In the genomic region with DNA sequence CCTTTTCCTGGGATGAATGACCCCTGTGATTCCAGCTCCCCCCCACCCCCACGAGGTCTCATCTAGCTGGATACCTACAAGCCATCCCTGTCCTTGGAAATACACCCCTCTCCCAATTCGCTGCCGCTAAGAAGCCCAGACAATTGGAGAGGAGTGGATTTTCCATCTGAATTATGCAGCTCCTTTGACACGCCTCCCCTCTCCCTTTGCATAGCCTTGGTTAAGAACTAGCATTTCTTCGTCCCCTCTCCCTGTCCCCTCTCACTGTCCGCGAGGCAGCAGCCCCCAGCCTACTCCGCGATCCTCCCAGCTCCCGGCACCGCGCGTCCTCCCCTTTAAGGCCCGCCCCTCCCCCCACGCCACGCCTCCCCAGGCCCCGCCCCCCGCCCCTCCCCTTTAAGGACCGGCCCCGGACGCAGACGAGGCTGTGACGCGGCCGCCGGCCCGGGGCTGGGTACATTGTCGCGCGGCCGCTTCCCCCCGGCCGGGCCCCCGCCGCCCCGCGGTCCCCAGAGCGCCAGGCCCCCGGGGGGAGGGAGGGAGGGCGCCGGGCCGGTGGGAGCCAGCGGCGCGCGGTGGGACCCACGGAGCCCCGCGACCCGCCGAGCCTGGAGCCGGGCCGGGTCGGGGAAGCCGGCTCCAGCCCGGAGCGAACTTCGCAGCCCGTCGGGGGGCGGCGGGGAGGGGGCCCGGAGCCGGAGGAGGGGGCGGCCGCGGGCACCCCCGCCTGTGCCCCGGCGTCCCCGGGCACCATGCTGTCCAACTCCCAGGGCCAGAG, we compare ENCODE assay signal across 8 cellular contexts. TPM values are rescaled to one million over a fixed set of nuclear protein-coding genes. Genes with fewer than 3 reads are reported as not detected.
A peak's percentile ranks its signal among the peaks of the same experiment; 100 is the strongest.
DNase-seq lines count a peak whose midpoint lies in the region; ATAC-seq and TF ChIP-seq lines count a peak whose summit lies in the region.

A gene (plus strand): TSS at position 428 of the 778 bp plus-strand sequence. CDS start 325 bp downstream, at position 753.

- TF ChIP-seq CTCF in LNCaP clone FGC (IDR thresholded peaks at IDR 0.05; ENCODE audit: control insufficient read depth, extremely low read depth, insufficient read depth) = no peak
- no peak for TF ChIP-seq CTCF in psoas muscle (IDR thresholded peaks at IDR 0.05)

- DNase-seq in CD4-positive, CD25-positive, alpha-beta regulatory T cell = peak; percentile 72 to 79 (median 73)
- DNase-seq in LNCaP clone FGC (ENCODE audit: low read depth) = no peak
- DNase-seq in amniotic stem cell (lab: John Stamatoyannopoulos, UW) = peak; percentile 57
- peak; percentile 91 for DNase-seq in left ventricle myocardium superior
- peak; percentile 86 to 90 for DNase-seq in psoas muscle

- H3K36me3 Mint-ChIP-seq in CD4-positive, CD25-positive, alpha-beta regulatory T cell = no peaks in the 10 kb centered on the region
- H3K36me3 Mint-ChIP-seq in T-helper 1 cell treated with Interleukin-12 subunit alpha and Interleukin-12 subunit beta and Interleukin-4 antibody, amounts not matched to agents 30 μg/mL and 1 μg/mL, for 36 hours (ENCODE audit: low read depth) = peaks cover 5% of the 10 kb centered on the region

- H3K4me3 ChIP-seq in CD4-positive, CD25-positive, alpha-beta regulatory T cell (ENCODE audit: low read depth, low read length) = peak within 1 kb of the TSS; percentile 92
- peak within 1 kb of the TSS; percentile 70 for H3K4me3 ChIP-seq in LNCaP clone FGC (ENCODE audit: low read depth, low read length)
- peak within 1 kb of the TSS; percentile 96 for H3K4me3 ChIP-seq in psoas muscle
- H3K4me3 ChIP-seq in urinary bladder (ENCODE audit: low read depth, low read length) = peak within 1 kb of the TSS; percentile 98

- H3K27ac Mint-ChIP-seq in CD4-positive, CD25-positive, alpha-beta regulatory T cell = peak within 1 kb of the TSS; percentile 91 to 99 (median 96)
- H3K27ac Mint-ChIP-seq in T-helper 1 cell treated with Interleukin-12 subunit alpha and Interleukin-12 subunit beta and Interleukin-4 antibody, amounts not matched to agents 30 μg/mL and 1 μg/mL, for 36 hours = peak within 1 kb of the TSS; percentile 96

- peak within 1 kb of the TSS; percentile 83 for H3K27ac ChIP-seq in CD4-positive, CD25-positive, alpha-beta regulatory T cell (ENCODE audit: insufficient read depth, low read length, poor library complexity, severe bottlenecking)
- H3K27ac ChIP-seq in psoas muscle (peak within 1 kb of the TSS; percentile 98), urinary bladder (ENCODE audit: low read depth) (peak within 1 kb of the TSS; percentile 99)

- no peaks in the 10 kb centered on the region for H3K9me3 ChIP-seq in CD4-positive, CD25-positive, alpha-beta regulatory T cell (ENCODE audit: control insufficient read depth in 2 of 2, low read length in 2 of 2)
- H3K9me3 ChIP-seq in psoas muscle = no peaks in the 10 kb centered on the region

- H3K27me3 ChIP-seq in CD4-positive, CD25-positive, alpha-beta regulatory T cell (ENCODE audit: control insufficient read depth, insufficient read depth, low read length) = no peaks in the 10 kb centered on the region
- no peaks in the 10 kb centered on the region for H3K27me3 ChIP-seq in psoas muscle (ENCODE audit: insufficient read depth in 3 of 3, low read length in 2 of 3)

- peaks cover 2% of the 10 kb centered on the region for H3K36me3 ChIP-seq in CD4-positive, CD25-positive, alpha-beta regulatory T cell (ENCODE audit: control insufficient read depth, insufficient read depth, low read length)
- H3K36me3 ChIP-seq in psoas muscle (ENCODE audit: insufficient read depth in 1 of 2, low read depth in 1 of 2) = peaks cover 0 to 4% of the 10 kb centered on the region in 2 donors
- H3K36me3 ChIP-seq in urinary bladder (ENCODE audit: insufficient read depth) = no peaks in the 10 kb centered on the region

- intact Hi-C loops in left ventricle myocardium superior (cut with micrococcal nuclease) (no loop called here), psoas muscle (cut with DNase I) (loop anchor here in 1 of 2 donors (5.0 kb wide), 1 partner anchor 38 kb away; no protein-coding TSS in a partner anchor)

- H3K4me1 ChIP-seq in CD4-positive, CD25-positive, alpha-beta regulatory T cell (ENCODE audit: control insufficient read depth, insufficient read depth, low read length, poor library complexity, severe bottlenecking) = peaks cover 31% of the 10 kb centered on the region
- H3K4me1 ChIP-seq in psoas muscle (peaks cover 40% of the 10 kb centered on the region), urinary bladder (ENCODE audit: insufficient read depth) (peaks cover 2% of the 10 kb centered on the region)

- no peaks in the 10 kb centered on the region for H3K9me3 Mint-ChIP-seq in CD4-positive, CD25-positive, alpha-beta regulatory T cell
- H3K9me3 Mint-ChIP-seq in T-helper 1 cell treated with Interleukin-12 subunit alpha and Interleukin-12 subunit beta and Interleukin-4 antibody, amounts not matched to agents 30 μg/mL and 1 μg/mL, for 36 hours = no peaks in the 10 kb centered on the region

- peak within 1 kb of the TSS; percentile 93 to 100 (median 98) for H3K4me3 Mint-ChIP-seq in CD4-positive, CD25-positive, alpha-beta regulatory T cell
- peak within 1 kb of the TSS; percentile 98 for H3K4me3 Mint-ChIP-seq in T-helper 1 cell treated with Interleukin-12 subunit alpha and Interleukin-12 subunit beta and Interleukin-4 antibody, amounts not matched to agents 30 μg/mL and 1 μg/mL, for 36 hours

- peaks cover 5% of the 10 kb centered on the region for H3K27me3 Mint-ChIP-seq in CD4-positive, CD25-positive, alpha-beta regulatory T cell
- H3K27me3 Mint-ChIP-seq in T-helper 1 cell treated with Interleukin-12 subunit alpha and Interleukin-12 subunit beta and Interleukin-4 antibody, amounts not matched to agents 30 μg/mL and 1 μg/mL, for 36 hours (ENCODE audit: low read depth) = peaks cover 8% of the 10 kb centered on the region

- peak; percentile 79 to 82 for ATAC-seq in CD4-positive, CD25-positive, alpha-beta regulatory T cell (ENCODE audit: low read depth in 2 of 2)
- ATAC-seq in GM19463 (IDR thresholded peaks at IDR 0.05; ENCODE audit: unreplicated experiment) (peak; percentile 45), left ventricle myocardium superior (peak; percentile 77), psoas muscle (peak; percentile 78 to 83 (median 80))

- H3K4me1 Mint-ChIP-seq in CD4-positive, CD25-positive, alpha-beta regulatory T cell = peaks cover 15 to 42% (median 36%) of the 10 kb centered on the region in 4 donors
- H3K4me1 Mint-ChIP-seq in T-helper 1 cell treated with Interleukin-12 subunit alpha and Interleukin-12 subunit beta and Interleukin-4 antibody, amounts not matched to agents 30 μg/mL and 1 μg/mL, for 36 hours (ENCODE audit: low read depth) = peaks cover 42% of the 10 kb centered on the region

- 1% methylated on average over 24 to 70 of the region's 71 CpGs for WGBS in psoas muscle, 3 donors
- WGBS in urinary bladder = 1% methylated on average over 68 of the region's 71 CpGs

RNA-seq across cellular contexts. Expression of the gene that starts here (rescaled TPM):
- total RNA-seq in CD4-positive, CD25-positive, alpha-beta regulatory T cell = 167 TPM
- polyA plus RNA-seq in CD4-positive, CD25-positive, alpha-beta regulatory T cell = 1 to 10 TPM; 2.4 to 3.8 (median 2.9) TPM
- total RNA-seq in left ventricle myocardium superior (228 TPM), psoas muscle (100 to 1,000 TPM in 3 of 4 donors, 10 to 100 TPM in 1; 89.4 to 198 (median 167) TPM), urinary bladder (20.4 TPM)
- polyA plus RNA-seq in psoas muscle (100 to 1,000 TPM; 108 to 191 (median 112) TPM), urinary bladder (49.5 TPM)

Comparison
In these comparisons a context has a peak if more than half of its experiments do, and no peak if none do; other contexts are left out.
1. RNA of the gene that starts here (polyA plus RNA-seq): 108 to 191 TPM in psoas muscle and 49.5 TPM in urinary bladder (single experiment); 2.4 to 3.8 TPM in CD4-positive, CD25-positive, alpha-beta regulatory T cell; every median in the first group is over 10 times any median in the second.
2. Peak in every context shown above with its lines, with median percentiles within 50 percentile points of each other: ATAC-seq, H3K27ac ChIP-seq and H3K4me3 ChIP-seq.